8 cellular contexts compared by ENCODE assay signal in the genomic region with DNA sequence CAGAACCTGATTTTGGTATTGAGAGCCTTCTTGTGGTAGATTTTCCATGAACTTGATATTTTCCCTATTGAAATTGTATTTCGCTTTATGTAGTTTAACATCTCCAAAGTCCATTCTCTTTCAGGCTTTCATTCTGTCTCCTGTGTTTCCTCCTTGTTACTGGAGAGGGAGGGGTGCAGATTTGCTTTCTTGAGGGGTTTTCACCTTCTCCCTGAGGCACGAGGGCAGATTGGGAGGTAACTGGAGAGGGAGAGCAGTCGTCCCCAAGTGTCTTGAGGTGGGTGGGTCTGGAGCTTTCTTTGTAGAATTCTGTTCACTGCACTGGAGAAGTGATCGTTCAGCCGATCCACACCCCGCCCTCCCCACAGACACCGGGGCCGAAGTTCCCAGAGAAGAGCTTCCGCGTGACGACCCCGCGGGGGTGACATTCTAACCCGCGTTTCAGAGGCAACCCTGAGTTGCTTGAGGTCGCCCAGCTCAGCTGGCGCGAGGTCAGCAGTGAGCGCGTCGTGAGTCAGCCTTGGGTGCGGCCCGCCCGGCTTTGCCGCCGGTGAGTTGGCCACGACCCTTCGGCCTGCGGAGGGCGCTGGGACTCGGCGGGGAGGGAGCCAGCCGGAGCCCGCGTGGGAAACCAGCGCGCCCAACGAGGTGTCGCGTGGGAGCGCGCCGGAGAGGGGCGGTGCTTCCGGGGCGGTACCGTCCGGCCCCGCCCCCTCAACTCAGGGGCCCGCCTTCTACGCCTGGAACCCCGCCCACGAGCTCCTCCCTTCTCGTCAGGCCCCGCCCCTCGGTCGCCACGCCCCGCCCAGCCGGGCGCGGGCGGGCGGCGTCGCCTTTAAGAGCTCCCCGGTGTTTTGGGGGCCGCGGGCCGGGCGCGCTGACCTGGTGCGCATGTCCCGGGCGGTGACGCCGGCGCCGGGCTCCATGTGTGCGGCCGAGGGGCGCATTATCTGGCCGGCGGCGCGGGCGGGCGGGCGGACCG. TPM values are rescaled to one million over a fixed set of nuclear protein-coding genes. Genes with fewer than 3 reads are reported as not detected.
DNase-seq lines count a peak whose midpoint lies in the region; ATAC-seq and TF ChIP-seq lines count a peak whose summit lies in the region.

A gene with protein sequence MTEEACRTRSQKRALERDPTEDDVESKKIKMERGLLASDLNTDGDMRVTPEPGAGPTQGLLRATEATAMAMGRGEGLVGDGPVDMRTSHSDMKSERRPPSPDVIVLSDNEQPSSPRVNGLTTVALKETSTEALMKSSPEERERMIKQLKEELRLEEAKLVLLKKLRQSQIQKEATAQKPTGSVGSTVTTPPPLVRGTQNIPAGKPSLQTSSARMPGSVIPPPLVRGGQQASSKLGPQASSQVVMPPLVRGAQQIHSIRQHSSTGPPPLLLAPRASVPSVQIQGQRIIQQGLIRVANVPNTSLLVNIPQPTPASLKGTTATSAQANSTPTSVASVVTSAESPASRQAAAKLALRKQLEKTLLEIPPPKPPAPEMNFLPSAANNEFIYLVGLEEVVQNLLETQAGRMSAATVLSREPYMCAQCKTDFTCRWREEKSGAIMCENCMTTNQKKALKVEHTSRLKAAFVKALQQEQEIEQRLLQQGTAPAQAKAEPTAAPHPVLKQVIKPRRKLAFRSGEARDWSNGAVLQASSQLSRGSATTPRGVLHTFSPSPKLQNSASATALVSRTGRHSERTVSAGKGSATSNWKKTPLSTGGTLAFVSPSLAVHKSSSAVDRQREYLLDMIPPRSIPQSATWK (plus strand): TSS at position 797 of the 982 bp plus-strand sequence. CDS start 59,671 bp downstream, outside the sequence.

- ATAC-seq in GM18907 (IDR thresholded peaks at IDR 0.05; ENCODE audit: unreplicated experiment) (peak; percentile 74), HG03139 (IDR thresholded peaks at IDR 0.05; ENCODE audit: unreplicated experiment) (peak; percentile 57)

- TF ChIP-seq CTCF in AG09319 (IDR thresholded peaks at IDR 0.05; ENCODE audit: low read depth, low read length): peak; percentile 30

- DNase-seq in AG09319 (ENCODE audit: extremely low read depth, low read depth) (peak; percentile 91), NCI-H345 (lab: John Stamatoyannopoulos, UW) (peak; percentile 76), cerebellum (ENCODE audit: low spot score) (peak; percentile 98), kidney glomerular epithelial cell (lab: John Stamatoyannopoulos, UW) (peak; percentile 75)
- peak; percentile 86 to 88 for DNase-seq in activated CD4-positive, alpha-beta T cell treated with anti-CD3 and anti-CD28 coated beads for 24 hours (ENCODE audit: low read depth in 2 of 2)
- peak; percentile 82 to 86 for DNase-seq in stimulated activated CD4-positive, alpha-beta T cell treated with anti-CD3 and anti-CD28 coated beads, Interleukin-15, amount 100 ng/mL, for 48 hours (ENCODE audit: low read depth in 2 of 2)

RNA-seq across cellular contexts. Expression of the gene that starts here (rescaled TPM):
- 18.8 TPM for total RNA-seq in cerebellum

Comparison
In these comparisons a context has a peak if more than half of its experiments do, and no peak if none do; other contexts are left out.
1. Peak in every context shown above with its lines: DNase-seq and ATAC-seq.